23 cellular contexts compared by ENCODE assay signal in genomic region chr7:100111914-100112313, GRCh38.
"Had no signal": no experiment of that assay in that cellular context is flagged by ENCODE, and none has a peak within 500 bp of the region (broad histone marks: within the 10 kb centered on the region; RNA-seq: fewer than 3 reads in every experiment).

No MANE protein-coding gene starts in this region.

- H3K9me3 ChIP-seq: esophagus squamous epithelium, gastrocnemius medialis, neutrophil, ovary, prostate gland, spleen, upper lobe of left lung had no signal

- DNase-seq: activated B cell treated with CpG ODN at 0.5 μM for 24 hours; activated CD4-positive, alpha-beta T cell treated with anti-CD3 and anti-CD28 coated beads for 36 hours; activated CD4-positive, alpha-beta T cell treated with anti-CD3 and anti-CD28 coated beads, Interleukin-2, amount 50 U/mL, for 4 hours; activated CD8-positive, alpha-beta memory T cell treated with anti-CD3 and anti-CD28 coated beads, Interleukin-2, amount 50 U/mL, for 48 hours; activated naive CD4-positive, alpha-beta T cell; activated naive CD8-positive, alpha-beta T cell treated with anti-CD3 and anti-CD28 coated beads, Interleukin-2, amount 10 ng/mL, durations not matched to agents 7 days and 5 days; activated T-cell treated with anti-CD3 and anti-CD28 coated beads, Interleukin-2, amount 50 U/mL, for 4 hours; amniotic stem cell; cerebellar nuclear complex; esophagus squamous epithelium; gastrocnemius medialis; midbrain; natural killer cell; ovary; spleen; stimulated activated CD4-positive, alpha-beta T cell treated with anti-CD3 and anti-CD28 coated beads, Interleukin-4, amount 100 ng/mL, for 1 hour; stimulated activated naive CD4-positive, alpha-beta T cell; T-helper 17 cell; upper lobe of left lung had no signal

- H3K27ac ChIP-seq: coronary artery, esophagus squamous epithelium, gastrocnemius medialis, neutrophil, ovary, prostate gland, spleen, upper lobe of left lung had no signal

- H3K27me3 ChIP-seq: esophagus squamous epithelium, gastrocnemius medialis, neutrophil, ovary, spleen, upper lobe of left lung had no signal

- H3K36me3 ChIP-seq: ovary had no signal

- H3K4me3 ChIP-seq: coronary artery, esophagus squamous epithelium, gastrocnemius medialis, ovary, prostate gland, spleen, upper lobe of left lung had no signal

- H3K4me1 ChIP-seq: esophagus squamous epithelium, gastrocnemius medialis, prostate gland, spleen, upper lobe of left lung had no signal

- ATAC-seq: activated CD4-positive, alpha-beta T cell treated with anti-CD3 and anti-CD28 coated beads for 36 hours; activated T-cell treated with anti-CD3 and anti-CD28 coated beads, Interleukin-2, amount 50 U/mL, for 4 hours; gastrocnemius medialis; natural killer cell; T-helper 17 cell had no signal

- FAIRE-seq: islet of Langerhans had no signal
